25 cellular contexts compared by ENCODE assay signal in genomic region chr5:107305999-107306398, GRCh38.
DNase-seq lines count a peak whose midpoint lies in the region; ATAC-seq, FAIRE-seq and TF ChIP-seq lines count a peak whose summit lies in the region.
"Had no signal": no experiment of that assay in that cellular context is flagged by ENCODE, and none has a peak within 500 bp of the region (broad histone marks: within the 10 kb centered on the region; RNA-seq: fewer than 3 reads in every experiment).

No MANE protein-coding gene starts in this region.

- no peak overlapping the region for H3K4me3 ChIP-seq in H1 (ENCODE audit: extremely low read depth in 1 of 4, insufficient read depth in 2 of 4, low read depth in 3 of 4, low read length in 4 of 4)
- no peak overlapping the region for H3K4me3 ChIP-seq in aorta (ENCODE audit: low read length in 2 of 2)
- H3K4me3 ChIP-seq: A549; BLaER1 treated with 17β-estradiol and CSF1 and Interleukin-3, amounts not matched to agents 10 nM and 100 nM; GM12878; GM23338; HAP-1 had no signal

- no peak overlapping the region for H3K14ac ChIP-seq in H1 (ENCODE audit: insufficient read length)

- no peaks in the 10 kb centered on the region for H4K20me1 ChIP-seq in H1 (replicated peaks in 1 of 2; ENCODE audit: control insufficient read depth in 1 of 2, insufficient read depth in 2 of 2, low read length in 2 of 2)
- H4K20me1 ChIP-seq: BLaER1 treated with 17β-estradiol and CSF1 and Interleukin-3, amounts not matched to agents 10 nM and 100 nM had no signal

- H3K23ac ChIP-seq in H1 (ENCODE audit: insufficient read length), result no peak overlapping the region

- intact Hi-C loops in aorta (cut with DNase I), result no loop called here

- no peak overlapping the region for H2BK120ac ChIP-seq in H1 (replicated peaks; ENCODE audit: low read depth, low read length)

- no peak overlapping the region for H2AFZ ChIP-seq in H1 (ENCODE audit: low read length)
- H2AFZ ChIP-seq: GM23338 had no signal

- WGBS in H1 (ENCODE audit: extremely low coverage in 1 of 2, insufficient coverage in 1 of 2, insufficient read length in 1 of 2, insufficient replicate concordance in 2 of 2, low coverage in 1 of 2, low lambda C conversion rate in 2 of 2, missing lambda C conversion rate in 1 of 2), 2 experiments, result 81% methylated on average over 3 of the region's 3 CpGs; no CpG with 5 or more reads in 1 of the 2 experiments
- WGBS in aorta, 2 donors, result 93 to 99% methylated on average over 3 of the region's 3 CpGs

- TF ChIP-seq EP300 in H1 (IDR thresholded peaks at IDR 0.05; ENCODE audit: borderline replicate concordance in 1 of 2, low read depth in 2 of 2, low read length in 2 of 2), result no peak

- FAIRE-seq in H1 (lab: Jason Lieb, UNC), result peak; percentile 45
- FAIRE-seq: A549, D721Med, H54 had no signal

- no peak overlapping the region for H4K5ac ChIP-seq in H1 (ENCODE audit: insufficient read length, low read depth, low read length)

- no peak overlapping the region for H2BK5ac ChIP-seq in H1 (ENCODE audit: low read depth, low read length)

- no peak overlapping the region for H3K56ac ChIP-seq in H1 (replicated peaks; ENCODE audit: insufficient read length, low read depth, low read length)

- TF ChIP-seq POLR2A in H1 (IDR thresholded peaks at IDR 0.05; ENCODE audit: control extremely low read depth in 1 of 2, low read depth in 2 of 2, low read length in 2 of 2), result no peak

- no peak overlapping the region for H4K91ac ChIP-seq in H1 (replicated peaks; ENCODE audit: insufficient read length, low read length)

- no peak for TF ChIP-seq CTCF in H1 (IDR thresholded peaks at IDR 0.05; ENCODE audit: control extremely low read depth in 1 of 3, insufficient read depth in 1 of 3, low read depth in 1 of 3, low read length in 3 of 3)

- H3K27ac ChIP-seq in H1 (ENCODE audit: low read depth, low read length) (no peak overlapping the region), aorta (ENCODE audit: low read depth in 1 of 2, low read length in 2 of 2) (no peak overlapping the region)
- H3K27ac ChIP-seq: A549; BLaER1 treated with 17β-estradiol and CSF1 and Interleukin-3, amounts not matched to agents 10 nM and 100 nM had no signal

- POLR2A ChIA-PET in H1 (lab: Charles Lee; ENCODE audit: partially characterized antibody), result no interaction called here

- CTCF ChIA-PET in H1 (lab: Charles Lee; ENCODE audit: partially characterized antibody), result interaction anchor here (1.0 to 1.6 kb wide), 2 partner anchors 58 to 192 kb away, joined by 3 to 7 read pairs; no protein-coding TSS in a partner anchor

- no peaks in the 10 kb centered on the region for H3K79me2 ChIP-seq in H1 (ENCODE audit: control insufficient read depth in 1 of 2, insufficient read depth in 2 of 2, low read length in 2 of 2)

- no peak overlapping the region for H3K9ac ChIP-seq in H1 (replicated peaks in 1 of 4; ENCODE audit: extremely low read depth in 1 of 4, low read depth in 3 of 4, low read length in 3 of 4)
- H3K9ac ChIP-seq: BLaER1 treated with 17β-estradiol and CSF1 and Interleukin-3, amounts not matched to agents 10 nM and 100 nM had no signal

- peak; percentile 93 for ATAC-seq in esophagus mucosa
- ATAC-seq in aorta (ENCODE audit: low FRiP score), result peak; percentile 42
- no peak for ATAC-seq in GM18909 (IDR thresholded peaks at IDR 0.05; ENCODE audit: poor library complexity, unreplicated experiment)
- no peak for ATAC-seq in HG02798 (IDR thresholded peaks at IDR 0.05; ENCODE audit: poor library complexity, unreplicated experiment)
- ATAC-seq: A549, GM23338 had no signal

- no peak overlapping the region for H4K8ac ChIP-seq in H1 (ENCODE audit: extremely low read depth, insufficient read depth, low read length)

- no peak overlapping the region for H3K18ac ChIP-seq in H1 (ENCODE audit: extremely low read depth, low read length)

- H3K9me3 ChIP-seq in H1 (ENCODE audit: insufficient read depth in 2 of 2, low read depth in 1 of 2, low read length in 1 of 2), result no peaks in the 10 kb centered on the region
- H3K9me3 ChIP-seq in aorta (ENCODE audit: control insufficient read depth, low read length), result no peaks in the 10 kb centered on the region
- H3K9me3 ChIP-seq: A549; BE2C; BLaER1 treated with 17β-estradiol and CSF1 and Interleukin-3, amounts not matched to agents 10 nM and 100 nM; HAP-1 had no signal

- H3K23me2 ChIP-seq in H1 (ENCODE audit: low read depth, low read length), result no peaks in the 10 kb centered on the region

- H3K36me3 ChIP-seq in H1 (ENCODE audit: control insufficient read depth in 2 of 4, insufficient read depth in 4 of 4, low read length in 3 of 4), result no peaks in the 10 kb centered on the region
- H3K36me3 ChIP-seq in aorta (ENCODE audit: control insufficient read depth in 1 of 2, insufficient read depth in 2 of 2, low read length in 1 of 2), result no peaks in the 10 kb centered on the region
- H3K36me3 ChIP-seq: BE2C; BLaER1 treated with 17β-estradiol and CSF1 and Interleukin-3, amounts not matched to agents 10 nM and 100 nM; HAP-1 had no signal

- H3K4ac ChIP-seq in H1 (replicated peaks; ENCODE audit: insufficient read length, low read depth, low read length), result no peak overlapping the region

- H2BK15ac ChIP-seq in H1 (ENCODE audit: low read length), result no peak overlapping the region

- no peak overlapping the region for H2BK20ac ChIP-seq in H1 (ENCODE audit: low read length)

- DNase-seq in HPDE6-E6E7 (ENCODE audit: extremely low spot score), result peak; percentile 19
- no peak for DNase-seq in H1 (ENCODE audit: low read depth in 1 of 2, low spot score in 2 of 2)
- DNase-seq in aorta, result no peak
- no peak for DNase-seq in activated CD8-positive, alpha-beta memory T cell treated with anti-CD3 and anti-CD28 coated beads for 24 hours
- DNase-seq: 8988T; ACHN; AML-193; BE2C; CD4-positive, alpha-beta T cell; CD8-positive, alpha-beta memory T cell; DMS 273 treated with DMSO at 0.1 percent for 48 hours; DMS79; EL; GDM1; HFFc6 had no signal

- H3K79me1 ChIP-seq in H1 (ENCODE audit: low read depth, low read length), result no peaks in the 10 kb centered on the region

- H2BK12ac ChIP-seq in H1 (ENCODE audit: low read depth, low read length), result no peak overlapping the region

- peaks cover 0 to 3% (median 0%) of the 10 kb centered on the region in 4 experiments; a peak in 1 of 7 replicates for H3K4me1 ChIP-seq in H1 (replicated peaks in 1 of 4; ENCODE audit: control insufficient read depth in 3 of 4, insufficient read depth in 4 of 4, low read length in 3 of 4)
- peaks cover 0 to 2% of the 10 kb centered on the region in 2 donors for H3K4me1 ChIP-seq in aorta (ENCODE audit: control insufficient read depth in 1 of 2, insufficient read depth in 2 of 2, low read length in 2 of 2)
- H3K4me1 ChIP-seq: BE2C, HAP-1 had no signal

- no peak for TF ChIP-seq RAD21 in H1 (IDR thresholded peaks at IDR 0.05 in 1 of 2, conservative IDR thresholded peaks at IDR 0.05 in 1 of 2; ENCODE audit: low read depth in 2 of 2, low read length in 2 of 2)

- no peak overlapping the region for H3K4me2 ChIP-seq in H1 (ENCODE audit: insufficient read depth in 1 of 2, low read depth in 2 of 2, low read length in 2 of 2)
- H3K4me2 ChIP-seq: A549; BLaER1 treated with 17β-estradiol and CSF1 and Interleukin-3, amounts not matched to agents 10 nM and 100 nM; GM23338 had no signal

- no peak overlapping the region for H2AK5ac ChIP-seq in H1 (ENCODE audit: low read depth, low read length)

- no peaks in the 10 kb centered on the region for H3K27me3 ChIP-seq in H1 (replicated peaks in 1 of 4; ENCODE audit: control insufficient read depth in 3 of 4, extremely low read depth in 1 of 4, insufficient read depth in 3 of 4, low read length in 3 of 4)
- no peaks in the 10 kb centered on the region for H3K27me3 ChIP-seq in aorta (ENCODE audit: control insufficient read depth in 1 of 2, insufficient read depth in 2 of 2, low read length in 1 of 2)
- H3K27me3 ChIP-seq: BE2C; BLaER1 treated with 17β-estradiol and CSF1 and Interleukin-3, amounts not matched to agents 10 nM and 100 nM had no signal

TF ChIP-seq in H1, 55 proteins besides CTCF, POLR2A, EP300 and RAD21:
- TF ChIP-seq FOSL1 (IDR thresholded peaks at IDR 0.05; ENCODE audit: insufficient read depth, low read depth, low read length) (no peak), POU5F1 (IDR thresholded peaks at IDR 0.05; ENCODE audit: low read depth, low read length) (no peak), NRF1 (IDR thresholded peaks at IDR 0.05; ENCODE audit: low read depth, low read length) (no peak), HDAC2 (IDR thresholded peaks at IDR 0.05; ENCODE audit: borderline replicate concordance in 1 of 2, low read depth in 2 of 2, low read length in 2 of 2) (no peak), CHD2 (IDR thresholded peaks at IDR 0.05; ENCODE audit: low read length) (no peak), SIRT6 (IDR thresholded peaks at IDR 0.05; ENCODE audit: low read length) (no peak), BCL11A (IDR thresholded peaks at IDR 0.05; ENCODE audit: low read depth in 2 of 2, low read length in 2 of 2) (no peak), SP1 (IDR thresholded peaks at IDR 0.05; ENCODE audit: low read depth, low read length) (no peak), CREB1 (IDR thresholded peaks at IDR 0.05) (no peak), CTBP2 (IDR thresholded peaks at IDR 0.05; ENCODE audit: borderline replicate concordance, insufficient read depth, insufficient read length, low read length) (no peak)
- TF ChIP-seq, protein P1, sequence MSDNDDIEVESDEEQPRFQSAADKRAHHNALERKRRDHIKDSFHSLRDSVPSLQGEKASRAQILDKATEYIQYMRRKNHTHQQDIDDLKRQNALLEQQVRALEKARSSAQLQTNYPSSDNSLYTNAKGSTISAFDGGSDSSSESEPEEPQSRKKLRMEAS (IDR thresholded peaks at IDR 0.05), result no peak
- TF ChIP-seq, protein P2, sequence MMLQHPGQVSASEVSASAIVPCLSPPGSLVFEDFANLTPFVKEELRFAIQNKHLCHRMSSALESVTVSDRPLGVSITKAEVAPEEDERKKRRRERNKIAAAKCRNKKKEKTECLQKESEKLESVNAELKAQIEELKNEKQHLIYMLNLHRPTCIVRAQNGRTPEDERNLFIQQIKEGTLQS (IDR thresholded peaks at IDR 0.05; ENCODE audit: insufficient read depth, low read depth, low read length), result no peak

Comparison
In these comparisons a context has a peak if more than half of its experiments do, and no peak if none do; other contexts are left out.
1. ATAC-seq: peak in esophagus mucosa (single experiment) and aorta (single experiment); none in GM18909 (single experiment) and HG02798 (single experiment).